ENCODE assay signal across 36 cellular contexts in genomic region chr2:58715344-58715743, GRCh38.
DNase-seq lines count a peak whose midpoint lies in the region; ATAC-seq, FAIRE-seq and TF ChIP-seq lines count a peak whose summit lies in the region.
"Had no signal": no experiment of that assay in that cellular context is flagged by ENCODE, and none has a peak within 500 bp of the region (broad histone marks: within the 10 kb centered on the region; RNA-seq: fewer than 3 reads in every experiment).

No MANE protein-coding gene starts in this region.

- ATAC-seq in activated T-cell treated with anti-CD3 and anti-CD28 coated beads, Interleukin-2, amount 50 U/mL, for 72 hours (replicated peaks in 1 of 2) = no peak
- ATAC-seq in K562 = no peak
- no peak for ATAC-seq in sciatic nerve
- ATAC-seq: A549; CD8-positive, alpha-beta T cell had no signal

- in situ Hi-C loops in K562 (cut with MboI) = no loop called here

- H3K4me2 ChIP-seq in Loucy (ENCODE audit: low read depth, low read length, poor library complexity, severe bottlenecking) (no peak overlapping the region), K562 (ENCODE audit: insufficient read depth, low read length) (no peak overlapping the region)
- H3K4me2 ChIP-seq: A549, BLaER1 had no signal

- H3K9me3 ChIP-seq in Loucy (ENCODE audit: insufficient read depth, low read depth, low read length) = no peaks in the 10 kb centered on the region
- H3K9me3 ChIP-seq in K562 (replicated peaks; ENCODE audit: control insufficient read depth, insufficient read depth, low read depth, low read length) = no peaks in the 10 kb centered on the region
- H3K9me3 ChIP-seq: A549; BE2C; BLaER1; BLaER1 treated with 17β-estradiol and CSF1 and Interleukin-3, amounts not matched to agents 10 nM and 100 nM; Caco-2 had no signal

- H3K36me3 ChIP-seq in Loucy (ENCODE audit: insufficient read depth, low read length) = no peaks in the 10 kb centered on the region
- H3K36me3 ChIP-seq in K562 (ENCODE audit: control insufficient read depth, insufficient read depth, low read length) = no peaks in the 10 kb centered on the region
- H3K36me3 ChIP-seq: BE2C; BLaER1; BLaER1 treated with 17β-estradiol and CSF1 and Interleukin-3, amounts not matched to agents 10 nM and 100 nM had no signal

- H4K20me1 ChIP-seq in Loucy (ENCODE audit: insufficient read depth, low read length, poor library complexity, severe bottlenecking) = no peaks in the 10 kb centered on the region
- no peaks in the 10 kb centered on the region for H4K20me1 ChIP-seq in K562 (replicated peaks; ENCODE audit: control insufficient read depth, insufficient read depth, low read length)
- H4K20me1 ChIP-seq: BLaER1; BLaER1 treated with 17β-estradiol and CSF1 and Interleukin-3, amounts not matched to agents 10 nM and 100 nM had no signal

- no peak overlapping the region for H3K4me3 ChIP-seq in Loucy (ENCODE audit: low read length, poor library complexity, severe bottlenecking)
- no peak overlapping the region for H3K4me3 ChIP-seq in K562
- H3K4me3 ChIP-seq: A549; BLaER1; BLaER1 treated with 17β-estradiol and CSF1 and Interleukin-3, amounts not matched to agents 10 nM and 100 nM had no signal

- H3K4me1 Mint-ChIP-seq in activated T-cell treated with anti-CD3 and anti-CD28 coated beads, Interleukin-2, amount 50 U/mL, for 72 hours (ENCODE audit: low read depth) = no peaks in the 10 kb centered on the region
- H3K4me1 Mint-ChIP-seq in type B pancreatic cell (ENCODE audit: unreplicated experiment) = no peaks in the 10 kb centered on the region
- H3K4me1 Mint-ChIP-seq: B cell; CD4-positive, alpha-beta memory T cell; CD4-positive, CD25-positive, alpha-beta regulatory T cell; CD8-positive, alpha-beta memory T cell had no signal

- DNase-seq in activated T-cell treated with anti-CD3 and anti-CD28 coated beads, Interleukin-2, amount 50 U/mL, for 72 hours = no peak
- no peak for DNase-seq in activated T-cell treated with anti-CD3 and anti-CD28 coated beads, Interleukin-2, amount 50 U/mL, for 48 hours
- DNase-seq in OCI-M1 (lab: John Stamatoyannopoulos, UW) (peak; percentile 14), K562 (ENCODE audit: extremely low read depth in 1 of 4, low spot score in 3 of 4) (no peak), SW 1271 (lab: John Stamatoyannopoulos, UW) (no peak), type B pancreatic cell (ENCODE audit: extremely low spot score, unreplicated experiment) (no peak), sciatic nerve (ENCODE audit: low spot score) (no peak)
- DNase-seq: 8988T; ACHN; AML-193; BE2C; C1 segment of cervical spinal cord; Caco-2; Calu3; CD4-positive, alpha-beta memory T cell; CD4-positive, alpha-beta T cell; CD4-positive, CD25-positive, alpha-beta regulatory T cell; CD8-positive, alpha-beta memory T cell; CD8-positive, alpha-beta T cell; COR-L47; DMS 273 treated with DMSO at 0.1 percent for 48 hours; DMS153; DMS53; DMS79; DMS79 treated with DMSO at 0.1 percent for 48 hours; DND-41; EL had no signal

- no TSS peak for BruUV-seq in K562 (replicated peaks; lab: Mats Ljungman, UMichigan)

- no peak for TF ChIP-seq POLR2A in K562 (conservative IDR thresholded peaks at IDR 0.05)

- H3K9ac ChIP-seq in Loucy (ENCODE audit: low read depth, low read length, poor library complexity, severe bottlenecking) (no peak overlapping the region), K562 (ENCODE audit: insufficient read depth in 1 of 2, low read depth in 2 of 2, low read length in 2 of 2) (peak overlapping the region in 1 of 2 experiments; percentile 11; a peak in 1 of 4 replicates)
- H3K9ac ChIP-seq: BLaER1; BLaER1 treated with 17β-estradiol and CSF1 and Interleukin-3, amounts not matched to agents 10 nM and 100 nM had no signal

- POLR2A ChIA-PET in K562 (lab: Yijun Ruan, JAX) = no interaction called here

- intact Hi-C loops in K562 (cut with micrococcal nuclease) = no loop called here
- intact Hi-C loops in sciatic nerve (cut with DNase I) = no loop called here

- H3K9me2 ChIP-seq in Loucy (replicated peaks; ENCODE audit: low read depth, low read length) = no peaks in the 10 kb centered on the region

- H3K36me3 Mint-ChIP-seq in activated T-cell treated with anti-CD3 and anti-CD28 coated beads, Interleukin-2, amount 50 U/mL, for 72 hours (ENCODE audit: insufficient read depth in 2 of 2) = no peaks in the 10 kb centered on the region
- H3K36me3 Mint-ChIP-seq in type B pancreatic cell = no peaks in the 10 kb centered on the region
- H3K36me3 Mint-ChIP-seq: CD14-positive monocyte; CD4-positive, alpha-beta memory T cell; CD4-positive, CD25-positive, alpha-beta regulatory T cell; CD8-positive, alpha-beta memory T cell; CD8-positive, alpha-beta T cell had no signal

- no peak for TF ChIP-seq EP300 in K562 (IDR thresholded peaks at IDR 0.05; ENCODE audit: low read length)

- no peak for TF ChIP-seq RAD21 in K562 (CRISPR knock-in tag; conservative IDR thresholded peaks at IDR 0.05 in 1 of 2, IDR thresholded peaks at IDR 0.05 in 1 of 2)

- H3K4me3 Mint-ChIP-seq in activated T-cell treated with anti-CD3 and anti-CD28 coated beads, Interleukin-2, amount 50 U/mL, for 72 hours = no peak overlapping the region
- no peak overlapping the region for H3K4me3 Mint-ChIP-seq in type B pancreatic cell
- H3K4me3 Mint-ChIP-seq: B cell; CD14-positive monocyte; CD4-positive, alpha-beta memory T cell; CD4-positive, alpha-beta T cell; CD4-positive, CD25-positive, alpha-beta regulatory T cell; CD8-positive, alpha-beta memory T cell; CD8-positive, alpha-beta T cell had no signal

- peak overlapping the region; percentile 69 for H2AFZ ChIP-seq in Loucy (ENCODE audit: low read length)
- H2AFZ ChIP-seq in K562 (ENCODE audit: low read depth, low read length) = peak overlapping the region; percentile 63

- H3K4me1 ChIP-seq in Loucy (ENCODE audit: insufficient read depth, low read length, poor library complexity, severe bottlenecking) = peaks cover 46% of the 10 kb centered on the region
- peaks cover 0 to 24% of the 10 kb centered on the region in 2 experiments; a peak in 4 of 5 replicates for H3K4me1 ChIP-seq in K562 (replicated peaks in 1 of 2; ENCODE audit: control insufficient read depth in 2 of 2, insufficient read depth in 2 of 2, low read length in 2 of 2)
- H3K4me1 ChIP-seq: A549, BE2C, Caco-2 had no signal

- H3F3A ChIP-seq in Loucy (ENCODE audit: low read depth) = no peaks in the 10 kb centered on the region

- peak overlapping the region; percentile 17 for H3K27ac Mint-ChIP-seq in activated T-cell treated with anti-CD3 and anti-CD28 coated beads, Interleukin-2, amount 50 U/mL, for 72 hours
- H3K27ac Mint-ChIP-seq in type B pancreatic cell = no peak overlapping the region
- H3K27ac Mint-ChIP-seq: B cell; CD14-positive monocyte; CD4-positive, alpha-beta memory T cell; CD4-positive, alpha-beta T cell; CD4-positive, CD25-positive, alpha-beta regulatory T cell; CD8-positive, alpha-beta memory T cell; CD8-positive, alpha-beta T cell had no signal

- H3K79me2 ChIP-seq in Loucy (ENCODE audit: insufficient read depth, low read length) (no peaks in the 10 kb centered on the region), K562 (ENCODE audit: control insufficient read depth, insufficient read depth, low read length) (no peaks in the 10 kb centered on the region)

- H3K27me3 Mint-ChIP-seq in activated T-cell treated with anti-CD3 and anti-CD28 coated beads, Interleukin-2, amount 50 U/mL, for 72 hours (ENCODE audit: low read depth) = no peaks in the 10 kb centered on the region
- no peaks in the 10 kb centered on the region for H3K27me3 Mint-ChIP-seq in type B pancreatic cell
- H3K27me3 Mint-ChIP-seq: CD4-positive, alpha-beta memory T cell; CD4-positive, alpha-beta T cell; CD4-positive, CD25-positive, alpha-beta regulatory T cell; CD8-positive, alpha-beta memory T cell had no signal

- peaks cover 0 to 2% of the 10 kb centered on the region in 2 donors for H3K9me3 Mint-ChIP-seq in activated T-cell treated with anti-CD3 and anti-CD28 coated beads, Interleukin-2, amount 50 U/mL, for 72 hours
- H3K9me3 Mint-ChIP-seq in type B pancreatic cell = no peaks in the 10 kb centered on the region
- H3K9me3 Mint-ChIP-seq: CD4-positive, alpha-beta T cell; CD8-positive, alpha-beta memory T cell; CD8-positive, alpha-beta T cell had no signal

- 9% methylated on average over 2 of the region's 2 CpGs for WGBS in K562 (ENCODE audit: insufficient coverage, low coverage, missing lambda C conversion rate)

- H3K9me1 ChIP-seq in K562 (ENCODE audit: control insufficient read depth, insufficient read depth, low read length) = no peaks in the 10 kb centered on the region

- no peaks in the 10 kb centered on the region for H3K27me3 ChIP-seq in Loucy (ENCODE audit: insufficient read depth, low read length, poor library complexity, severe bottlenecking)
- no peaks in the 10 kb centered on the region for H3K27me3 ChIP-seq in K562 (ENCODE audit: control insufficient read depth in 2 of 2, insufficient read depth in 2 of 2, low read length in 2 of 2)
- H3K27me3 ChIP-seq: BLaER1; BLaER1 treated with 17β-estradiol and CSF1 and Interleukin-3, amounts not matched to agents 10 nM and 100 nM had no signal

- TF ChIP-seq CTCF in Loucy (conservative IDR thresholded peaks at IDR 0.05; ENCODE audit: low read length) (no peak), K562 (IDR thresholded peaks at IDR 0.05 in 2 of 3, conservative IDR thresholded peaks at IDR 0.05 in 1 of 3; ENCODE audit: insufficient read depth in 2 of 3, low read depth in 1 of 3, low read length in 3 of 3) (no peak), type B pancreatic cell (conservative IDR thresholded peaks at IDR 0.05) (no peak)

- CTCF ChIA-PET in K562 (lab: Yijun Ruan, JAX; ENCODE audit: low intra/inter-chr PET ratio) = no interaction called here

- H3K27ac ChIP-seq in K562 (ENCODE audit: extremely low read depth, low read depth, low read length) = peak overlapping the region; percentile 19; the same call in 1 of the 3 replicates
- H3K27ac ChIP-seq: 22Rv1; A549; BLaER1; BLaER1 treated with 17β-estradiol and CSF1 and Interleukin-3, amounts not matched to agents 10 nM and 100 nM; C4-2B had no signal

- peak; percentile 11 for FAIRE-seq in K562 (lab: Jason Lieb, UNC)
- FAIRE-seq: D721Med had no signal

TF ChIP-seq in K562, 482 proteins besides CTCF, POLR2A, EP300 and RAD21 (continues in another document):
- no peak for TF ChIP-seq ZNF253 (CRISPR knock-in tag; conservative IDR thresholded peaks at IDR 0.05)
- TF ChIP-seq BHLHE40 (IDR thresholded peaks at IDR 0.05; ENCODE audit: low read length) = peak; percentile 61; the same call in 1 of the 2 replicates
- TF ChIP-seq DIDO1 (tag; IDR thresholded peaks at IDR 0.05; ENCODE audit: low read depth) = no peak
- no peak for TF ChIP-seq SMAD2 (IDR thresholded peaks at IDR 0.05; ENCODE audit: low read depth, low read length)
- no peak for TF ChIP-seq GTF2B (IDR thresholded peaks at IDR 0.05; ENCODE audit: extremely low read depth, insufficient read length)
- TF ChIP-seq CBFA2T3 (IDR thresholded peaks at IDR 0.05) = peak; percentile 21; the same call in 1 of the 2 replicates
